ENCODE assay signal across 27 cellular contexts in the genomic region with DNA sequence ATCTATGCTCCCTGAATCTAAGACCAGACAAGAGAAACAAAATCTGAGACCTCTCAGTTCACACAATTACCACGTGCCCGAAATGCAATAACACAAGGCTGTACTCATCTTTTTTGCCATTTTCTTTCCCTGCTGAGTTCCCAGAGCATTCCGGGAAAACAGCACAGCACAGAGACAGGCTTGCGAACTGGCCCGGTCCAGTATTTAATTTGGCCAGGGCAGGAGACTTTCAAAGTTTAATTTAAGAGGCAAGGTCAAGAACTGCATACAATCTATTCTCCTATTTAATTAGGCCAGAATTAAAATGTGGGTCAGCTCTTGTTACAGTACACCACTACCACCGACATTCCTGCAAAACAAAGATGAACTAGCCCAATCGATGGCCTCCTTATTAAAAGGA.
"Had no signal": no experiment of that assay in that cellular context is flagged by ENCODE, and none has a peak within 500 bp of the region (broad histone marks: within the 10 kb centered on the region; RNA-seq: fewer than 3 reads in every experiment).

No MANE protein-coding gene starts in this region.

- H3K9me3 ChIP-seq: esophagus squamous epithelium, heart right ventricle, mucosa of descending colon, neutrophil, prostate gland, stomach, tibial artery had no signal

- H3K4me1 ChIP-seq: esophagus squamous epithelium, heart right ventricle, parathyroid adenoma, prostate gland had no signal

- ATAC-seq: heart right ventricle; left colon; mucosa of descending colon; natural killer cell treated with Interleukin-12 subunit alpha and Interleukin-12 subunit beta and Interleukin-15 and Interleukin-18, amount 100 ng/mL, for 72 hours; right cardiac atrium had no signal

- H3K9ac ChIP-seq: parathyroid adenoma had no signal

- H3K27ac ChIP-seq: coronary artery, esophagus squamous epithelium, heart right ventricle, neutrophil, parathyroid adenoma, prostate gland, stomach, tibial artery had no signal

- H3K27me3 ChIP-seq: esophagus squamous epithelium, heart right ventricle, neutrophil, stomach, tibial artery had no signal

- H3K4me3 ChIP-seq: coronary artery, esophagus squamous epithelium, heart right ventricle, mucosa of descending colon, prostate gland, stomach, tibial artery had no signal

- H3K36me3 ChIP-seq: esophagus squamous epithelium, neutrophil, prostate gland, tibial artery had no signal

- DNase-seq: dermis blood vessel endothelial cell; effector memory CD4-positive, alpha-beta T cell; erythroblast; esophagus squamous epithelium; foreskin melanocyte; glutamatergic neuron; heart right ventricle; hippocampal formation; kidney glomerular epithelial cell; left colon; mesenchymal stem cell; mucosa of descending colon; naive B cell; small intestine; stimulated activated CD4-positive, alpha-beta T cell treated with anti-CD3 and anti-CD28 coated beads, Interleukin-12 subunit alpha, Interleukin-12 subunit beta, amount 100 ng/mL, for 4 hours; stimulated activated CD4-positive, alpha-beta T cell treated with anti-CD3 and anti-CD28 coated beads, Interleukin-1b, Interleukin-23, amount 100 ng/mL, for 48 hours; stimulated activated CD4-positive, alpha-beta T cell treated with anti-CD3 and anti-CD28 coated beads, Interleukin-4, amount 100 ng/mL, for 1 hour; stimulated activated CD8-positive, alpha-beta memory T cell treated with anti-CD3 and anti-CD28 coated beads, Interleukin-4, amount 100 ng/mL, for 48 hours; stimulated activated naive CD4-positive, alpha-beta T cell; stomach had no signal
